In the genomic region with DNA sequence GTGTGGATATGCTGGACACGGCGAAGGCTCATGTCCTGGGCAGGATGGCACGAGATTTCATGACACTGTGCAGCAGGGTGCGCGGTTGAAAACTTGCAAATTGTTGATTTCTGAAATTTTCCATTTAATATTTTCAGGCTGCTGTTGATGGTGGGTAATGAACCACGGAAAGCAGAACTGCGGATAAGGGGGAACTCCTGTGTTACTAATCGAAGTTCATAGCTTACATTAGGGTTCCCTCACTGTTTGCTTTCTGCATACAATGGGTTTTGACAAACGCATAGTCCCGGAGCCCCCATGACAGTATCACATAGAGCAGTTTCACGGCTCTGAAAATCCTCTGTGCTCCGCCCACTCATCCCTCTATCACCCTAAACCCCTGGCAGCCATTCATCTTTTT, we compare ENCODE assay signal across 22 cellular contexts.
"Had no signal": no experiment of that assay in that cellular context is flagged by ENCODE, and none has a peak within 500 bp of the region (broad histone marks: within the 10 kb centered on the region; RNA-seq: fewer than 3 reads in every experiment).

No MANE protein-coding gene starts in this region.

- H3K4me2 ChIP-seq: hepatocyte had no signal

- H3K27ac Mint-ChIP-seq: dendritic cell treated with granulocyte-macrophage colony-stimulating factor and Interleukin-4, amounts not matched to agents 40 ng/mL and 50 ng/mL, for 4 days; mesothelial cell of epicardium had no signal

- H3K36me3 ChIP-seq: colonic mucosa, esophagus muscularis mucosa, gastroesophageal sphincter, heart left ventricle, left lung, lower lobe of right lung had no signal

- H2AFZ ChIP-seq: hepatocyte had no signal

- H3K9me3 ChIP-seq: colonic mucosa, esophagus muscularis mucosa, gastroesophageal sphincter, left lung, lower lobe of right lung, mucosa of descending colon had no signal

- H3K4me3 ChIP-seq: colonic mucosa, esophagus muscularis mucosa, gastroesophageal sphincter, heart left ventricle, hepatocyte, left lung, lower lobe of right lung, mucosa of descending colon had no signal

- H3K27ac ChIP-seq: colonic mucosa, esophagus muscularis mucosa, foreskin keratinocyte, gastroesophageal sphincter, heart left ventricle, hepatocyte, left lung, lower lobe of right lung had no signal

- H3K27me3 ChIP-seq: colonic mucosa, esophagus muscularis mucosa, gastroesophageal sphincter, hepatocyte, left lung had no signal

- FAIRE-seq: endothelial cell of umbilical vein, frontal cortex, islet of Langerhans, keratinocyte had no signal

- H3K4me1 ChIP-seq: colonic mucosa, esophagus muscularis mucosa, foreskin keratinocyte, gastroesophageal sphincter, heart left ventricle, left lung, lower lobe of right lung had no signal

- H3K4me3 Mint-ChIP-seq: dendritic cell treated with granulocyte-macrophage colony-stimulating factor and Interleukin-4, amounts not matched to agents 40 ng/mL and 50 ng/mL, for 4 days; mesothelial cell of epicardium had no signal

- H3K79me2 ChIP-seq: hepatocyte had no signal

- ATAC-seq: foreskin keratinocyte, gastroesophageal sphincter, heart left ventricle, left cardiac atrium, left lung, left ventricle myocardium superior, lower lobe of right lung, mucosa of descending colon had no signal

- DNase-seq: colonic mucosa; cortex of kidney; effector CD4-positive, alpha-beta T cell; effector memory CD4-positive, alpha-beta T cell; foreskin keratinocyte; heart left ventricle; hypothalamus; left cardiac atrium; left lung; left ventricle myocardium superior; lower lobe of right lung; mesenchymal stem cell; mucosa of descending colon had no signal
